Comparison of ENCODE assay signal across 17 cellular contexts in genomic region chr5:17278931-17279330, GRCh38.
"Had no signal": no experiment of that assay in that cellular context is flagged by ENCODE, and none has a peak within 500 bp of the region (broad histone marks: within the 10 kb centered on the region; RNA-seq: fewer than 3 reads in every experiment).

No MANE protein-coding gene starts in this region.

- ATAC-seq: activated CD8-positive, alpha-beta T cell treated with anti-CD3 and anti-CD28 coated beads, Interleukin-2, amount 10 ng/mL, durations not matched to agents 7 days and 5 days; activated naive CD8-positive, alpha-beta T cell treated with anti-CD3 and anti-CD28 coated beads, Interleukin-2, amount 50 U/mL, for 24 hours; foreskin keratinocyte; left colon; mucosa of descending colon had no signal

- H3K27me3 ChIP-seq: colonic mucosa, foreskin keratinocyte, right atrium auricular region, transverse colon had no signal

- DNase-seq: activated CD4-positive, alpha-beta T cell treated with anti-CD3 and anti-CD28 coated beads for 1 hour; activated CD8-positive, alpha-beta memory T cell treated with anti-CD3 and anti-CD28 coated beads, Interleukin-2, amount 50 U/mL, for 48 hours; activated CD8-positive, alpha-beta T cell treated with anti-CD3 and anti-CD28 coated beads, Interleukin-2, amount 10 ng/mL, durations not matched to agents 7 days and 5 days; activated naive CD4-positive, alpha-beta T cell; activated naive CD8-positive, alpha-beta T cell treated with anti-CD3 and anti-CD28 coated beads, Interleukin-2, amount 50 U/mL, for 24 hours; caudate nucleus; colonic mucosa; foreskin keratinocyte; head of caudate nucleus; left colon; mucosa of descending colon; transverse colon had no signal

- H3K27ac ChIP-seq: colonic mucosa, foreskin keratinocyte, right atrium auricular region, skin epidermis, transverse colon had no signal

- H3K9me3 Mint-ChIP-seq: activated naive CD8-positive, alpha-beta T cell treated with anti-CD3 and anti-CD28 coated beads, Interleukin-2, amount 50 U/mL, for 24 hours; nephron; T-helper 2 cell treated with Interferon-gamma antibody and Interleukin-4, amounts not matched to agents 5 μg/mL and 100 μg/mL, for 36 hours had no signal

- H3K27ac Mint-ChIP-seq: activated CD8-positive, alpha-beta T cell treated with anti-CD3 and anti-CD28 coated beads, Interleukin-2, amount 10 ng/mL, durations not matched to agents 7 days and 5 days; activated naive CD8-positive, alpha-beta T cell treated with anti-CD3 and anti-CD28 coated beads, Interleukin-2, amount 50 U/mL, for 24 hours; T-helper 2 cell treated with Interferon-gamma antibody and Interleukin-4, amounts not matched to agents 5 μg/mL and 100 μg/mL, for 36 hours had no signal

- H3K4me3 ChIP-seq: colonic mucosa, lung, mucosa of descending colon, right atrium auricular region, skin epidermis, transverse colon had no signal

- H3K36me3 ChIP-seq: colonic mucosa, right atrium auricular region, transverse colon had no signal

- H3K4me3 Mint-ChIP-seq: activated CD8-positive, alpha-beta T cell treated with anti-CD3 and anti-CD28 coated beads, Interleukin-2, amount 10 ng/mL, durations not matched to agents 7 days and 5 days; activated naive CD8-positive, alpha-beta T cell treated with anti-CD3 and anti-CD28 coated beads, Interleukin-2, amount 50 U/mL, for 24 hours; nephron; T-helper 2 cell treated with Interferon-gamma antibody and Interleukin-4, amounts not matched to agents 5 μg/mL and 100 μg/mL, for 36 hours had no signal

- H3K9me3 ChIP-seq: colonic mucosa, mucosa of descending colon, right atrium auricular region, transverse colon had no signal

- H3K4me1 ChIP-seq: colonic mucosa, foreskin keratinocyte, right atrium auricular region, transverse colon had no signal

- H3K27me3 Mint-ChIP-seq: activated naive CD8-positive, alpha-beta T cell treated with anti-CD3 and anti-CD28 coated beads, Interleukin-2, amount 50 U/mL, for 24 hours had no signal
